ENCODE assay signal across 8 cellular contexts in genomic region chr5:103119067-103119764, GRCh38. TPM values are rescaled to one million over a fixed set of nuclear protein-coding genes. Genes with fewer than 3 reads are reported as not detected.
DNase-seq lines count a peak whose midpoint lies in the region; ATAC-seq and TF ChIP-seq lines count a peak whose summit lies in the region.

No MANE protein-coding gene starts in this region.

- H3K4me3 ChIP-seq in left ventricle myocardium inferior: peak overlapping the region; percentile 86
- H3K4me3 ChIP-seq in skeletal muscle cell (ENCODE audit: low read depth, low read length): peak overlapping the region; percentile 81

- intact Hi-C loops in left ventricle myocardium inferior (cut with micrococcal nuclease) (no loop called here), left cardiac atrium (cut with DNase I) (no loop called here)

- no peaks in the 10 kb centered on the region for H3K9me3 ChIP-seq in left ventricle myocardium inferior (replicated peaks)

- no peaks in the 10 kb centered on the region for H3K36me3 ChIP-seq in left ventricle myocardium inferior

- H3K27me3 ChIP-seq in left ventricle myocardium inferior (ENCODE audit: low read depth): no peaks in the 10 kb centered on the region
- no peaks in the 10 kb centered on the region for H3K27me3 ChIP-seq in foreskin keratinocyte

- ATAC-seq in left cardiac atrium: no peak
- no peak for ATAC-seq in foreskin keratinocyte
- no peak for ATAC-seq in GM21447 (IDR thresholded peaks at IDR 0.05; ENCODE audit: unreplicated experiment)

- no peak for TF ChIP-seq CTCF in left ventricle myocardium inferior (IDR thresholded peaks at IDR 0.05; ENCODE audit: borderline replicate concordance)
- TF ChIP-seq CTCF in VCaP (conservative IDR thresholded peaks at IDR 0.05): no peak
- no peak for TF ChIP-seq CTCF in foreskin keratinocyte (conservative IDR thresholded peaks at IDR 0.05)

- no peak for DNase-seq in left ventricle myocardium inferior
- no peak for DNase-seq in left cardiac atrium
- peak in 1 of 2 donors; percentile 14 for DNase-seq in foreskin keratinocyte
- DNase-seq in skeletal muscle cell (ENCODE audit: low read depth): no peak
- DNase-seq in activated effector memory CD4-positive, alpha-beta T cell treated with Interleukin-2 at 50 U/mL for 16 hours: no peak
- no peak for DNase-seq in NCI-H128 (lab: John Stamatoyannopoulos, UW; ENCODE audit: unreplicated experiment)

- H3K27ac ChIP-seq in left ventricle myocardium inferior (replicated peaks) (peak overlapping the region; percentile 97), VCaP (peak overlapping the region; percentile 94), foreskin keratinocyte (peak overlapping the region; percentile 98)

- H3K4me1 ChIP-seq in left ventricle myocardium inferior (peaks cover 71% of the 10 kb centered on the region), foreskin keratinocyte (peaks cover 11% of the 10 kb centered on the region)

RNA-seq across cellular contexts. Expression of gene GIN1, which starts 0.7 kb away (rescaled TPM):
- total RNA-seq in left ventricle myocardium inferior (14.1 TPM), left cardiac atrium (10 to 100 TPM in 1 of 2 donors, 1 to 10 TPM in 1; 9.5 to 11.4 TPM), foreskin keratinocyte (4.8 and 5.7 TPM in 2 replicates)
- 3.2 and 4.0 TPM in 2 replicates for polyA plus RNA-seq in foreskin keratinocyte

RNA-seq across cellular contexts. Expression of gene PPIP5K2, which starts 0.9 kb away (rescaled TPM):
- total RNA-seq in left ventricle myocardium inferior (28.5 TPM), left cardiac atrium (10 to 100 TPM; 27.1 to 35.5 TPM), foreskin keratinocyte (21.1 and 22.2 TPM in 2 replicates)
- polyA plus RNA-seq in foreskin keratinocyte: 5.0 and 5.9 TPM in 2 replicates
